ENCODE assay signal across 24 cellular contexts in the genomic region with DNA sequence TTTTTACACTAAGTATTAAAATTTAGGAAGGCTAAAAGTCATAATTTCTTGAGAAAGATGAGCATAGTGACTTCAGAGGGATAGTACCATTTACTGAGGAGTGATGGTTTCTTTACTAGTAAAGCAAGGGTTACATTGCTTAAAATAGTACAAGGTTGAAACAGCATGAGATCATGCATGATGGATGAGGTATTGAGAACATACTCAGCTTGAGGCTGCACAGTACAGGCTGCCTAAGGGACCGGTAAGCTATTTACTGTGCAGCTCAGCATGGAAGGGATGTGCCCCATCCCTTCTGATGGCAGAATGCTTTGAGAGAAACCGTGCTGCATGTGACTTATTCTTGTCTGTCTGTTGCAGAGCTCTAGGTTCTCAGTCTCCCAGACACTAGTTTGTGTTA.
DNase-seq lines count a peak whose midpoint lies in the region; ATAC-seq, FAIRE-seq and TF ChIP-seq lines count a peak whose summit lies in the region.
"Had no signal": no experiment of that assay in that cellular context is flagged by ENCODE, and none has a peak within 500 bp of the region (broad histone marks: within the 10 kb centered on the region; RNA-seq: fewer than 3 reads in every experiment).

No MANE protein-coding gene starts in this region.

- H3K9me3 ChIP-seq in A549, result no peaks in the 10 kb centered on the region
- H3K9me3 ChIP-seq in GM12878 (replicated peaks; ENCODE audit: control insufficient read depth, insufficient read depth, low read length), result no peaks in the 10 kb centered on the region
- H3K9me3 ChIP-seq in lower lobe of right lung, result no peaks in the 10 kb centered on the region
- H3K9me3 ChIP-seq in vagina, result no peaks in the 10 kb centered on the region
- H3K9me3 ChIP-seq: breast epithelium, spleen, tibial artery had no signal

- H2AFZ ChIP-seq in GM12878 (ENCODE audit: control insufficient read depth, low read depth, low read length), result no peak overlapping the region

- H4K20me1 ChIP-seq in GM12878 (ENCODE audit: control insufficient read depth, insufficient read depth), result no peaks in the 10 kb centered on the region

- TF ChIP-seq RAD21 in A549 (conservative IDR thresholded peaks at IDR 0.05 in 1 of 2, IDR thresholded peaks at IDR 0.05 in 1 of 2), result no peak
- TF ChIP-seq RAD21 in GM12878 (IDR thresholded peaks at IDR 0.05; ENCODE audit: insufficient read depth, low read depth, low read length), result no peak

- no peak for TF ChIP-seq EP300 in A549 (IDR thresholded peaks at IDR 0.05)
- TF ChIP-seq EP300 in GM12878 (IDR thresholded peaks at IDR 0.05; ENCODE audit: borderline replicate concordance in 1 of 2, control insufficient read depth in 1 of 2, low read depth in 2 of 2, low read length in 2 of 2), result no peak

- H3K27me3 ChIP-seq in GM12878 (replicated peaks in 1 of 2; ENCODE audit: control insufficient read depth in 2 of 2, insufficient read depth in 2 of 2, low read length in 1 of 2), result no peaks in the 10 kb centered on the region
- no peaks in the 10 kb centered on the region for H3K27me3 ChIP-seq in lower lobe of right lung (ENCODE audit: low read depth)
- H3K27me3 ChIP-seq in vagina, result no peaks in the 10 kb centered on the region
- H3K27me3 ChIP-seq: breast epithelium, spleen, tibial artery had no signal

- H3K9ac ChIP-seq in GM12878 (ENCODE audit: control insufficient read depth, insufficient read depth, low read length), result no peak overlapping the region

- intact Hi-C loops in GM12878 (cut with micrococcal nuclease; ENCODE audit: unreplicated experiment), result no loop called here
- intact Hi-C loops in lower lobe of right lung (cut with DNase I), result no loop called here
- intact Hi-C loops in vagina (cut with DNase I), result no loop called here

- TF ChIP-seq CTCF in A549 (IDR thresholded peaks at IDR 0.05) (no peak), GM12878 (IDR thresholded peaks at IDR 0.05 in 2 of 3, conservative IDR thresholded peaks at IDR 0.05 in 1 of 3; ENCODE audit: control insufficient read depth in 2 of 3, extremely low read depth in 1 of 3, insufficient read depth in 1 of 3, low read depth in 3 of 3, low read length in 3 of 3) (no peak), lower lobe of right lung (IDR thresholded peaks at IDR 0.05) (no peak), vagina (IDR thresholded peaks at IDR 0.05) (no peak)

- H3K27ac ChIP-seq in A549 (no peak overlapping the region), GM12878 (ENCODE audit: control insufficient read depth, insufficient read depth) (no peak overlapping the region), lower lobe of right lung (no peak overlapping the region), vagina (no peak overlapping the region)
- H3K27ac ChIP-seq: breast epithelium, spleen, tibial artery, VCaP had no signal

- CTCF ChIA-PET in A549 (lab: Yijun Ruan, JAX), result interaction anchor here (0.9 to 3.7 kb wide), 3 partner anchors 7 to 15 kb away, joined by 3 to 19 read pairs (median 3); no protein-coding TSS in a partner anchor
- CTCF ChIA-PET in GM12878 (lab: Yijun Ruan, JAX), result interaction anchor here (1.0 to 1.2 kb wide), 4 partner anchors 32 to 738 kb away, joined by 3 to 5 read pairs (median 4); no protein-coding TSS in a partner anchor

- WGBS in A549 (ENCODE audit: missing lambda C conversion rate), result 57% methylated on average over 2 of the region's 2 CpGs
- WGBS in GM12878 (ENCODE audit: insufficient coverage, insufficient replicate concordance, low lambda C conversion rate, missing lambda C conversion rate), result 70% methylated on average over 2 of the region's 2 CpGs

- H3K36me3 ChIP-seq in GM12878 (ENCODE audit: control insufficient read depth in 2 of 2, insufficient read depth in 2 of 2, low read length in 1 of 2) (no peaks in the 10 kb centered on the region), lower lobe of right lung (no peaks in the 10 kb centered on the region), vagina (no peaks in the 10 kb centered on the region)
- H3K36me3 ChIP-seq: breast epithelium, spleen, tibial artery had no signal

- H3K4me2 ChIP-seq in A549 (no peak overlapping the region), GM12878 (ENCODE audit: control insufficient read depth, insufficient read depth) (peak overlapping the region; percentile 14; the same call in 1 of the 2 replicates)

- no peak overlapping the region for H3K4me3 ChIP-seq in A549
- no peak overlapping the region for H3K4me3 ChIP-seq in GM12878
- H3K4me3 ChIP-seq in lower lobe of right lung, result no peak overlapping the region
- H3K4me3 ChIP-seq in vagina, result no peak overlapping the region
- H3K4me3 ChIP-seq: breast epithelium, spleen, tibial artery had no signal

- in situ Hi-C loops in GM12878 (cut with MboI), result no loop called here

- ATAC-seq in A549 (peak; percentile 43 to 47; a peak in 4 of 6 replicates), GM18519 (IDR thresholded peaks at IDR 0.05; ENCODE audit: low FRiP score, unreplicated experiment) (peak; percentile 73), HG02852 (IDR thresholded peaks at IDR 0.05; ENCODE audit: unreplicated experiment) (peak; percentile 54), GM12878 (peak; percentile 88), lower lobe of right lung (no peak)
- ATAC-seq: activated CD8-positive, alpha-beta T cell treated with anti-CD3 and anti-CD28 coated beads, Interleukin-2, amount 10 ng/mL, durations not matched to agents 7 days and 5 days; activated T-cell treated with anti-CD3 and anti-CD28 coated beads, Interleukin-2, amount 50 U/mL, for 72 hours; natural killer cell; Right ventricle myocardium inferior had no signal

- SMC1A ChIA-PET in GM12878 (lab: Charles Lee; ENCODE audit: uncharacterized antibody, unreplicated experiment), result interaction anchor here (1.0 kb wide), 1 partner anchor 141 kb away, joined by 5 read pairs; no protein-coding TSS in a partner anchor

- TF ChIP-seq POLR2A in A549 (IDR thresholded peaks at IDR 0.05; ENCODE audit: low read length) (no peak), GM12878 (IDR thresholded peaks at IDR 0.05; ENCODE audit: low read depth, low read length) (no peak), vagina (IDR thresholded peaks at IDR 0.05) (no peak)

- no peaks in the 10 kb centered on the region for H3K79me2 ChIP-seq in GM12878 (ENCODE audit: control insufficient read depth, insufficient read depth, low read length)

- H3K4me1 ChIP-seq in A549, result 0 out of 3 replicates have a peak, but pooled peaks cover 2% of the 10 kb centered on the region
- H3K4me1 ChIP-seq in GM12878 (ENCODE audit: control insufficient read depth, insufficient read depth, low read length), result peaks cover 10% of the 10 kb centered on the region
- no peaks in the 10 kb centered on the region for H3K4me1 ChIP-seq in lower lobe of right lung
- no peaks in the 10 kb centered on the region for H3K4me1 ChIP-seq in vagina
- H3K4me1 ChIP-seq: breast epithelium, tibial artery had no signal

- RAD21 ChIA-PET in GM12878 (lab: Charles Lee; ENCODE audit: unreplicated experiment), result interaction anchor here (0.9 to 1.3 kb wide), 3 partner anchors 21 to 329 kb away, joined by 3 to 4 read pairs (median 3); no protein-coding TSS in a partner anchor

- no peak for FAIRE-seq in A549 (lab: Jason Lieb, UNC)
- no peak for FAIRE-seq in GM12878 (lab: Jason Lieb, UNC)

- POLR2A ChIA-PET in A549 (lab: Yijun Ruan, JAX) (no interaction called here), GM12878 (lab: Charles Lee) (no interaction called here)

- DNase-seq in A549 (ENCODE audit: low read depth in 1 of 2, low spot score in 1 of 2) (no peak), GM12878 (ENCODE audit: low read depth, low spot score) (peak; percentile 5), DMS79 treated with DMSO at 0.1 percent for 48 hours (lab: John Stamatoyannopoulos, UW) (no peak), lower lobe of right lung (no peak), NCI-H2171 (lab: John Stamatoyannopoulos, UW) (no peak), vagina (ENCODE audit: extremely low spot score in 2 of 2) (no peak)
- DNase-seq: 8988T; activated CD8-positive, alpha-beta T cell treated with anti-CD3 and anti-CD28 coated beads, Interleukin-2, amount 10 ng/mL, durations not matched to agents 7 days and 5 days; activated T-cell treated with anti-CD3 and anti-CD28 coated beads, Interleukin-2, amount 50 U/mL, for 72 hours; erythroblast; HCEC 1CT; immature natural killer cell; natural killer cell; NCI-H1694; NCI-H345; spleen; stimulated activated naive CD4-positive, alpha-beta T cell; T-helper 1 cell; tibial artery had no signal

- no TSS peak for BruUV-seq in GM12878 (replicated peaks; lab: Mats Ljungman, UMichigan)

TF ChIP-seq in A549, 52 proteins besides CTCF, POLR2A, EP300 and RAD21:
- TF ChIP-seq ESRRA (IDR thresholded peaks at IDR 0.05; ENCODE audit: borderline replicate concordance, low read length), result no peak
- no peak for TF ChIP-seq CEBPB (IDR thresholded peaks at IDR 0.05)
- no peak for TF ChIP-seq MAZ (IDR thresholded peaks at IDR 0.05; ENCODE audit: borderline replicate concordance, low read depth, low read length)
- no peak for TF ChIP-seq JUN (IDR thresholded peaks at IDR 0.05)
- TF ChIP-seq JUNB (IDR thresholded peaks at IDR 0.05), result no peak
- TF ChIP-seq KDM5A (IDR thresholded peaks at IDR 0.05), result no peak
- TF ChIP-seq POLR2AphosphoS2 (conservative IDR thresholded peaks at IDR 0.05; ENCODE audit: low read length), result no peak
- no peak for TF ChIP-seq CHD4 (IDR thresholded peaks at IDR 0.05; ENCODE audit: borderline replicate concordance)
TF ChIP-seq in A549: peak in this region for 0.

TF ChIP-seq in GM12878, 131 proteins besides CTCF, POLR2A, EP300 and RAD21 (continues in another document):
- no peak for TF ChIP-seq SRF (IDR thresholded peaks at IDR 0.05; ENCODE audit: low read depth in 2 of 2, low read length in 2 of 2)
- TF ChIP-seq, protein P1, sequence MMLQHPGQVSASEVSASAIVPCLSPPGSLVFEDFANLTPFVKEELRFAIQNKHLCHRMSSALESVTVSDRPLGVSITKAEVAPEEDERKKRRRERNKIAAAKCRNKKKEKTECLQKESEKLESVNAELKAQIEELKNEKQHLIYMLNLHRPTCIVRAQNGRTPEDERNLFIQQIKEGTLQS (IDR thresholded peaks at IDR 0.05; ENCODE audit: borderline replicate concordance, extremely low read depth, low read depth, low read length), result no peak
- peak; percentile 57; the same call in 1 of the 2 replicates for TF ChIP-seq NFIC (IDR thresholded peaks at IDR 0.05; ENCODE audit: low read depth, low read length)
- peak; percentile 15; the same call in 1 of the 2 replicates for TF ChIP-seq RUNX3 (IDR thresholded peaks at IDR 0.05; ENCODE audit: low read length)
- TF ChIP-seq CREB1 (IDR thresholded peaks at IDR 0.05; ENCODE audit: low read depth), result peak; percentile 73
- peak; percentile 48 for TF ChIP-seq JUNB (IDR thresholded peaks at IDR 0.05)
- TF ChIP-seq CHD2 (IDR thresholded peaks at IDR 0.05; ENCODE audit: borderline replicate concordance, low read depth, low read length), result no peak
- peak; percentile 41 for TF ChIP-seq MEF2B (IDR thresholded peaks at IDR 0.05; ENCODE audit: partially characterized antibody, poor library complexity, severe bottlenecking)
- no peak for TF ChIP-seq STAT1 (conservative IDR thresholded peaks at IDR 0.05)
- TF ChIP-seq HDGF (IDR thresholded peaks at IDR 0.05), result no peak

Comparison
In these comparisons a context has a peak if more than half of its experiments do, and no peak if none do; other contexts are left out.
1. ATAC-seq: peak in A549 (2 of 2), GM18519 (single experiment), HG02852 (single experiment) and GM12878 (single experiment); none in lower lobe of right lung (0 of 2).